In genomic region chr5:119353213-119353612, GRCh38 we compare ENCODE assay signal across 21 cellular contexts. TPM values are rescaled to one million over a fixed set of nuclear protein-coding genes. Genes with fewer than 3 reads are reported as not detected.
DNase-seq lines count a peak whose midpoint lies in the region; ATAC-seq and TF ChIP-seq lines count a peak whose summit lies in the region.
"Had no signal": no experiment of that assay in that cellular context is flagged by ENCODE, and none has a peak within 500 bp of the region (broad histone marks: within the 10 kb centered on the region; RNA-seq: fewer than 3 reads in every experiment).

No MANE protein-coding gene starts in this region.

- H2AFZ ChIP-seq in Karpas-422 (ENCODE audit: low read length): 0 out of 2 replicates have a peak overlapping the region, but pooled peaks have one; percentile 39

- H3K4me2 ChIP-seq in Karpas-422 (ENCODE audit: low read depth, low read length, poor library complexity, severe bottlenecking): peak overlapping the region; percentile 94
- H3K4me2 ChIP-seq: A549 had no signal

- ATAC-seq in activated CD4-positive, alpha-beta T cell treated with anti-CD3 and anti-CD28 coated beads for 36 hours: no peak
- no peak for ATAC-seq in GM21515 (IDR thresholded peaks at IDR 0.05; ENCODE audit: unreplicated experiment)
- ATAC-seq: A549, Panc1, sciatic nerve had no signal

- H3K27me3 ChIP-seq in Karpas-422 (ENCODE audit: low read length) (no peaks in the 10 kb centered on the region), neutrophil (no peaks in the 10 kb centered on the region)

- POLR2A ChIA-PET in activated CD4-positive, alpha-beta T cell treated with anti-CD3 and anti-CD28 coated beads for 36 hours (lab: Charles Lee): interaction anchor here (0.5 to 1.0 kb wide), 4 partner anchors 10 to 367 kb away, joined by 3 to 5 read pairs (median 4); no protein-coding TSS in a partner anchor

- H3K4me1 ChIP-seq in Karpas-422 (ENCODE audit: low read length) (peaks cover 86% of the 10 kb centered on the region), neutrophil (ENCODE audit: control insufficient read depth in 1 of 2, insufficient read depth in 1 of 2, low read depth in 1 of 2, low read length in 1 of 2) (peaks cover 53 to 73% of the 10 kb centered on the region in 2 experiments)

- H3K36me3 ChIP-seq in Karpas-422 (ENCODE audit: insufficient read depth, low read length) (no peaks in the 10 kb centered on the region), neutrophil (no peaks in the 10 kb centered on the region)

- no peak for DNase-seq in activated CD4-positive, alpha-beta T cell treated with anti-CD3 and anti-CD28 coated beads for 36 hours
- DNase-seq in activated CD4-positive, alpha-beta T cell treated with anti-CD3 and anti-CD28 coated beads, Interleukin-2, amount 50 U/mL, for 1 hour: no peak
- DNase-seq in Karpas-422 (no peak), GF-D8 (lab: John Stamatoyannopoulos, UW) (no peak), Calu3 (no peak)
- DNase-seq: activated gamma-delta T cell; caudate nucleus; COR-L47; endodermal cell; GOT3; NCI-H1417 treated with DMSO at 0.1 percent for 48 hours; NCI-H446; stimulated activated CD4-positive, alpha-beta T cell treated with anti-CD3 and anti-CD28 coated beads, Interleukin-4, amount 100 ng/mL, for 24 hours; SW 1271 had no signal

- H3K9me3 ChIP-seq in Karpas-422 (ENCODE audit: low read length) (no peaks in the 10 kb centered on the region), neutrophil (no peaks in the 10 kb centered on the region)
- H3K9me3 ChIP-seq: A549 had no signal

- H3K9me2 ChIP-seq in Karpas-422 (replicated peaks; ENCODE audit: insufficient read depth, low read length): no peaks in the 10 kb centered on the region

- peak overlapping the region; percentile 98 for H3K4me3 Mint-ChIP-seq in activated CD4-positive, alpha-beta T cell treated with anti-CD3 and anti-CD28 coated beads for 36 hours
- H3K4me3 Mint-ChIP-seq in activated naive CD8-positive, alpha-beta T cell: peak overlapping the region; percentile 99
- no peak overlapping the region for H3K4me3 Mint-ChIP-seq in Calu3 (ENCODE audit: low read depth, unreplicated experiment)
- H3K4me3 Mint-ChIP-seq: endodermal cell had no signal

- H3K79me2 ChIP-seq in Karpas-422 (ENCODE audit: low read length): peaks cover 9% of the 10 kb centered on the region

- CTCF ChIA-PET in activated CD4-positive, alpha-beta T cell treated with anti-CD3 and anti-CD28 coated beads for 36 hours (lab: Charles Lee): interaction anchor here (0.7 to 2.3 kb wide), 8 partner anchors 11 to 85 kb away, joined by 3 to 15 read pairs (median 3); no protein-coding TSS in a partner anchor
- CTCF ChIA-PET in Calu3 (lab: Charles Lee): no interaction called here

- no peaks in the 10 kb centered on the region for H3K27me3 Mint-ChIP-seq in activated CD4-positive, alpha-beta T cell treated with anti-CD3 and anti-CD28 coated beads for 36 hours
- no peaks in the 10 kb centered on the region for H3K27me3 Mint-ChIP-seq in activated naive CD8-positive, alpha-beta T cell
- H3K27me3 Mint-ChIP-seq in Calu3 (ENCODE audit: unreplicated experiment): no peaks in the 10 kb centered on the region

- H3K4me1 Mint-ChIP-seq in activated CD4-positive, alpha-beta T cell treated with anti-CD3 and anti-CD28 coated beads for 36 hours: peaks cover 63% of the 10 kb centered on the region
- peaks cover 78% of the 10 kb centered on the region for H3K4me1 Mint-ChIP-seq in activated naive CD8-positive, alpha-beta T cell (ENCODE audit: low read depth)
- peaks cover 47% of the 10 kb centered on the region for H3K4me1 Mint-ChIP-seq in Calu3 (ENCODE audit: low read depth, unreplicated experiment)

- peak overlapping the region; percentile 83 for H3K27ac Mint-ChIP-seq in activated CD4-positive, alpha-beta T cell treated with anti-CD3 and anti-CD28 coated beads for 36 hours
- H3K27ac Mint-ChIP-seq in activated naive CD8-positive, alpha-beta T cell: peak overlapping the region; percentile 94
- no peak overlapping the region for H3K27ac Mint-ChIP-seq in Calu3 (ENCODE audit: unreplicated experiment)
- H3K27ac Mint-ChIP-seq: endodermal cell had no signal

- H3K36me3 Mint-ChIP-seq in activated CD4-positive, alpha-beta T cell treated with anti-CD3 and anti-CD28 coated beads for 36 hours (ENCODE audit: low read depth): peaks cover 47% of the 10 kb centered on the region
- peaks cover 18% of the 10 kb centered on the region for H3K36me3 Mint-ChIP-seq in activated naive CD8-positive, alpha-beta T cell
- H3K36me3 Mint-ChIP-seq in Calu3 (ENCODE audit: insufficient read depth, unreplicated experiment): peaks cover 11% of the 10 kb centered on the region

- peaks cover 5% of the 10 kb centered on the region; the same call in 1 of the 2 replicates for H4K20me1 ChIP-seq in Karpas-422 (ENCODE audit: insufficient read depth, low read depth, low read length)

- intact Hi-C loops in activated CD4-positive, alpha-beta T cell treated with anti-CD3 and anti-CD28 coated beads for 36 hours (cut with DNase I, micrococcal nuclease): no loop called here
- intact Hi-C loops in Calu3 (cut with micrococcal nuclease; ENCODE audit: unreplicated experiment): no loop called here

- TF ChIP-seq CTCF in neutrophil (IDR thresholded peaks at IDR 0.05) (no peak), Calu3 (IDR thresholded peaks at IDR 0.05; ENCODE audit: unreplicated experiment) (no peak)

- no peaks in the 10 kb centered on the region for H3K9me3 Mint-ChIP-seq in activated CD4-positive, alpha-beta T cell treated with anti-CD3 and anti-CD28 coated beads for 36 hours (ENCODE audit: low read depth)
- H3K9me3 Mint-ChIP-seq in activated naive CD8-positive, alpha-beta T cell (ENCODE audit: low read depth): no peaks in the 10 kb centered on the region
- no peaks in the 10 kb centered on the region for H3K9me3 Mint-ChIP-seq in Calu3 (ENCODE audit: low read depth, unreplicated experiment)
- H3K9me3 Mint-ChIP-seq: endodermal cell had no signal

- H3K27ac ChIP-seq in Karpas-422 (ENCODE audit: low read length) (peak overlapping the region; percentile 95), neutrophil (peak overlapping the region; percentile 78)
- H3K27ac ChIP-seq: A549 had no signal

- no TSS peak for BruUV-seq in Calu3 (replicated peaks; lab: Mats Ljungman, UMichigan)

- peak overlapping the region; percentile 46 for H3K9ac ChIP-seq in Karpas-422 (ENCODE audit: low read length)

- H3K4me3 ChIP-seq in Karpas-422 (ENCODE audit: low read length) (peak overlapping the region; percentile 80), neutrophil (ENCODE audit: low read depth in 1 of 2, low read length in 1 of 2) (no peak overlapping the region)
- H3K4me3 ChIP-seq: A549, lung had no signal

RNA-seq across cellular contexts. Expression of gene TNFAIP8, which starts 2.6 kb away (rescaled TPM):
- 100 to 1,000 TPM; 166 to 171 TPM for total RNA-seq in activated CD4-positive, alpha-beta T cell treated with anti-CD3 and anti-CD28 coated beads for 36 hours
- total RNA-seq in Karpas-422 (2014; rRNA removed; shearing (Covaris generic); ENCODE audit: low replicate concordance): 34.5 and 58.7 TPM in 2 replicates
- total RNA-seq in Calu3 (2022): 24.2 and 30.6 TPM in 2 replicates
